Comparison of ENCODE assay signal across 14 cellular contexts in genomic region chr15:49423906-49424520, GRCh38. TPM values are rescaled to one million over a fixed set of nuclear protein-coding genes. Genes with fewer than 3 reads are reported as not detected.
DNase-seq lines count a peak whose midpoint lies in the region; ATAC-seq, FAIRE-seq and TF ChIP-seq lines count a peak whose summit lies in the region.
"Had no signal": no experiment of that assay in that cellular context is flagged by ENCODE, and none has a peak within 500 bp of the region (broad histone marks: within the 10 kb centered on the region; RNA-seq: fewer than 3 reads in every experiment).

No MANE protein-coding gene starts in this region.

- no peaks in the 10 kb centered on the region for H3K79me2 ChIP-seq in PC-3 (ENCODE audit: low read length)

- no peaks in the 10 kb centered on the region for H3K9me3 ChIP-seq in right atrium auricular region
- H3K9me3 ChIP-seq in PC-3 (ENCODE audit: low read length): no peaks in the 10 kb centered on the region
- H3K9me3 ChIP-seq: A549 had no signal

- no peaks in the 10 kb centered on the region for H3K36me3 ChIP-seq in right atrium auricular region
- no peaks in the 10 kb centered on the region for H3K36me3 ChIP-seq in PC-3 (ENCODE audit: low read depth, low read length)

- BruUV-seq in PC-3 (replicated peaks; lab: Mats Ljungman, UMichigan): no TSS peak

- no peaks in the 10 kb centered on the region for H3K27me3 ChIP-seq in right atrium auricular region
- no peaks in the 10 kb centered on the region for H3K27me3 ChIP-seq in PC-3 (ENCODE audit: low read length)
- H3K27me3 ChIP-seq: dorsolateral prefrontal cortex had no signal

- TF ChIP-seq POLR2A in H54 (IDR thresholded peaks at IDR 0.05; ENCODE audit: low read depth, low read length): no peak

- no peaks in the 10 kb centered on the region for H4K20me1 ChIP-seq in PC-3 (ENCODE audit: low read length)

- H3K9ac ChIP-seq in PC-3 (ENCODE audit: low read length): no peak overlapping the region

- no peak overlapping the region for H3K4me2 ChIP-seq in PC-3 (ENCODE audit: low read length)
- H3K4me2 ChIP-seq: A549 had no signal

- CTCF ChIA-PET in AG04449 (lab: Yijun Ruan, JAX) (interaction anchor here (1.0 to 4.5 kb wide), 4 partner anchors 148 to 188 kb away, joined by 4 to 184 read pairs (median 26); no protein-coding TSS in a partner anchor), PC-3 (lab: Charles Lee) (no interaction called here)

- H2AFZ ChIP-seq in PC-3 (ENCODE audit: low read length): no peak overlapping the region

- H3K9me3 Mint-ChIP-seq in activated T-cell treated with anti-CD3 and anti-CD28 coated beads, Interleukin-2, amount 50 U/mL, for 4 hours: no peaks in the 10 kb centered on the region
- H3K9me3 Mint-ChIP-seq: IgD-negative memory B cell had no signal

- no peak overlapping the region for H3K4me3 Mint-ChIP-seq in activated T-cell treated with anti-CD3 and anti-CD28 coated beads, Interleukin-2, amount 50 U/mL, for 4 hours
- H3K4me3 Mint-ChIP-seq: IgD-negative memory B cell had no signal

- H3F3A ChIP-seq in PC-3 (ENCODE audit: low read length, unreplicated experiment): no peaks in the 10 kb centered on the region

- H3K27me3 Mint-ChIP-seq in activated T-cell treated with anti-CD3 and anti-CD28 coated beads, Interleukin-2, amount 50 U/mL, for 4 hours (ENCODE audit: low read depth): no peaks in the 10 kb centered on the region
- H3K27me3 Mint-ChIP-seq: IgD-negative memory B cell had no signal

- ATAC-seq in sciatic nerve (peak; percentile 19), GM19455 (IDR thresholded peaks at IDR 0.05; ENCODE audit: unreplicated experiment) (no peak), PC-3 (no peak)
- no peak for ATAC-seq in activated T-cell treated with anti-CD3 and anti-CD28 coated beads, Interleukin-2, amount 50 U/mL, for 4 hours
- ATAC-seq: A549 had no signal

- peak overlapping the region; percentile 57 for H3K4me3 ChIP-seq in AG04449 (ENCODE audit: low read depth, low read length)
- H3K4me3 ChIP-seq in choroid plexus epithelial cell (ENCODE audit: low read depth, low read length): peak overlapping the region; percentile 9
- peak overlapping the region; percentile 40 to 44 for H3K4me3 ChIP-seq in right atrium auricular region
- H3K4me3 ChIP-seq in PC-3 (ENCODE audit: low read length): no peak overlapping the region
- H3K4me3 ChIP-seq: A549 had no signal

- no peaks in the 10 kb centered on the region for H3K9me2 ChIP-seq in PC-3 (replicated peaks; ENCODE audit: low read length)

- no peaks in the 10 kb centered on the region for H3K36me3 Mint-ChIP-seq in activated T-cell treated with anti-CD3 and anti-CD28 coated beads, Interleukin-2, amount 50 U/mL, for 4 hours (ENCODE audit: insufficient read depth)
- H3K36me3 Mint-ChIP-seq: IgD-negative memory B cell had no signal

- H3K4me1 Mint-ChIP-seq in activated T-cell treated with anti-CD3 and anti-CD28 coated beads, Interleukin-2, amount 50 U/mL, for 4 hours (ENCODE audit: low read depth): peaks cover 4% of the 10 kb centered on the region

- H3K27ac ChIP-seq in right atrium auricular region (peak overlapping the region; percentile 44 to 86), PC-3 (ENCODE audit: low read length) (no peak overlapping the region)
- H3K27ac ChIP-seq: A549 had no signal

- no peak for DNase-seq in AG04449 (ENCODE audit: low read depth, low spot score)
- DNase-seq in choroid plexus epithelial cell (ENCODE audit: low read depth): no peak
- no peak for DNase-seq in right atrium auricular region (ENCODE audit: low spot score)
- no peak for DNase-seq in sciatic nerve (ENCODE audit: low spot score)
- DNase-seq in H54 (ENCODE audit: insufficient read length, low spot score): no peak
- no peak for DNase-seq in activated T-cell treated with anti-CD3 and anti-CD28 coated beads, Interleukin-2, amount 50 U/mL, for 4 hours
- DNase-seq in PC-3: no peak
- DNase-seq: dorsolateral prefrontal cortex, NCI-H748 treated with DMSO at 0.1 percent for 48 hours, SHP77 treated with DMSO at 0.1 percent for 48 hours had no signal

- no peak for FAIRE-seq in H54 (lab: Jason Lieb, UNC)
- FAIRE-seq: A549, D721Med had no signal

- TF ChIP-seq CTCF in AG04449 (IDR thresholded peaks at IDR 0.05; ENCODE audit: insufficient read depth, low read length, missing control alignments): no peak
- TF ChIP-seq CTCF in choroid plexus epithelial cell (conservative IDR thresholded peaks at IDR 0.05; ENCODE audit: low read depth, low read length): no peak
- no peak for TF ChIP-seq CTCF in right atrium auricular region (IDR thresholded peaks at IDR 0.05)
- no peak for TF ChIP-seq CTCF in PC-3 (conservative IDR thresholded peaks at IDR 0.05; ENCODE audit: low read depth, low read length)

- intact Hi-C loops in sciatic nerve (cut with DNase I): no loop called here
- intact Hi-C loops in PC-3 (cut with micrococcal nuclease): loop anchor here (2.0 to 5.0 kb wide), 3 partner anchors 562 to 628 kb away; no protein-coding TSS in a partner anchor

- POLR2A ChIA-PET in AG04449 (lab: Yijun Ruan, JAX) (no interaction called here), PC-3 (lab: Charles Lee; ENCODE audit: unreplicated experiment) (no interaction called here)

- peaks cover 0 to 11% of the 10 kb centered on the region in 2 donors for H3K4me1 ChIP-seq in right atrium auricular region
- H3K4me1 ChIP-seq in PC-3 (ENCODE audit: insufficient read depth, low read length): no peaks in the 10 kb centered on the region
- H3K4me1 ChIP-seq: A549 had no signal

RNA-seq across cellular contexts. Expression of gene FGF7, which starts 1.0 kb away (rescaled TPM):
- total RNA-seq in right atrium auricular region (10 to 100 TPM; 27.2 to 28.5 TPM), sciatic nerve (239 TPM), PC-3 (2014; rRNA removed) (not detected in 2 replicates)
- under 1 TPM in 1 of 3 donors, not detected in 2; 0.08 TPM for total RNA-seq in activated T-cell treated with anti-CD3 and anti-CD28 coated beads, Interleukin-2, amount 50 U/mL, for 4 hours

Comparison
In these comparisons a context has a peak if more than half of its experiments do, and no peak if none do; other contexts are left out.
1. RNA of gene FGF7, which starts 1.0 kb away (total RNA-seq): 239 TPM in sciatic nerve (single experiment) and 27.2 to 28.5 TPM in right atrium auricular region; 0.08 TPM in activated T-cell treated with anti-CD3 and anti-CD28 coated beads, Interleukin-2, amount 50 U/mL, for 4 hours and not detected in PC-3; every median in the first group is over 10 times any median in the second.